ENCODE assay signal across 1 cellular context in the genomic region with DNA sequence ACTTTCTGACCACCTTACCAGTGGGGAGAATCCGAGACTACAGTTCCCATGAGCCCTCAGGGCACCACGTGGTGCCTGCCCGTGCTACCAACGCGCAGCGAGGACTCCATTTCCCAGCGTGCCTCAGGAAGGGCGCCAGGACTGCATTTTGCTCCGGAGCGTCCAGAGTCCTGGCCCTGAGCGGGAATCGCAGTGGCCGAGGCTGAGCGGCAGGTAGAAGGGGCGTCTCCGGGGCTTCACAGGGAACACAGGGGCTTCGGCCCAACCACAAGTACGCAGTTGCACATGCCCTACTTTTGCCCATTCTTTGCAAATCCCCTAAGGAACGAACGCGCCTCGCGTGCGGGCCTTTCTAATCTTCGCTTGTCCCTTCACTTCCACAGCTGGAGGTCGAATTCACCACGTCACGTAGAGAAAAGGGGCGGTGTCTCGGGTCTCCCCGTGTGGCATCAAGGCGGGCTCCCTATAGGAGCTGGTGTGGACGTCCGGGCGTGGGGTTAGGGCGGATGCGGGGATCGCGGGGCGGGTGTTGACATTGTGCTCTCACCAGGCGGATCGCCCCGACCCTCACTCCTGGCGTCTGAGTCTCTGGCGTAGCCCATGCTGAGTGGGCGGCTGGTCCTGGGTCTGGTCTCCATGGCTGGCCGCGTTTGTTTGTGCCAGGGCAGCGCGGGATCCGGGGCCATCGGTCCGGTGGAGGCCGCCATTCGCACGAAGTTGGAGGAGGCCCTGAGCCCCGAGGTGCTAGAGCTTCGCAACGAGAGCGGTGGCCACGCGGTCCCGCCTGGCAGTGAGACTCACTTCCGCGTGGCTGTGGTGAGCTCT.
TF ChIP-seq lines count a peak whose summit lies in the region.

A gene with protein sequence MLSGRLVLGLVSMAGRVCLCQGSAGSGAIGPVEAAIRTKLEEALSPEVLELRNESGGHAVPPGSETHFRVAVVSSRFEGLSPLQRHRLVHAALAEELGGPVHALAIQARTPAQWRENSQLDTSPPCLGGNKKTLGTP (plus strand): TSS at position 109 of the 825 bp plus-strand sequence. CDS start 492 bp downstream, at position 601.

TF ChIP-seq in IMR-90, 13 proteins besides CTCF, POLR2A, EP300 and RAD21:
- TF ChIP-seq RFX5 (IDR thresholded peaks at IDR 0.05; ENCODE audit: low read depth, low read length) (no peak), MXI1 (IDR thresholded peaks at IDR 0.05; ENCODE audit: borderline replicate concordance, low read depth, low read length) (peak; percentile 19; the same call in 1 of the 2 replicates), NFE2L2 (IDR thresholded peaks at IDR 0.05; ENCODE audit: low read depth, low read length) (no peak), CEBPB (IDR thresholded peaks at IDR 0.05; ENCODE audit: low read depth, low read length) (no peak), FOS (IDR thresholded peaks at IDR 0.05; ENCODE audit: low read depth, low read length) (no peak), CHD1 (IDR thresholded peaks at IDR 0.05; ENCODE audit: low read depth, low read length) (no peak), MAFK (IDR thresholded peaks at IDR 0.05; ENCODE audit: low read depth, low read length) (no peak), MAZ (IDR thresholded peaks at IDR 0.05; ENCODE audit: borderline replicate concordance, low read depth, low read length) (no peak; the same call in 1 of the 2 replicates), BHLHE40 (IDR thresholded peaks at IDR 0.05; ENCODE audit: low read depth, low read length) (peak; percentile 84), SMC3 (IDR thresholded peaks at IDR 0.05; ENCODE audit: low read depth, low read length) (no peak), RCOR1 (IDR thresholded peaks at IDR 0.05; ENCODE audit: insufficient replicate concordance, low read length) (no peak)
- TF ChIP-seq, protein P1, sequence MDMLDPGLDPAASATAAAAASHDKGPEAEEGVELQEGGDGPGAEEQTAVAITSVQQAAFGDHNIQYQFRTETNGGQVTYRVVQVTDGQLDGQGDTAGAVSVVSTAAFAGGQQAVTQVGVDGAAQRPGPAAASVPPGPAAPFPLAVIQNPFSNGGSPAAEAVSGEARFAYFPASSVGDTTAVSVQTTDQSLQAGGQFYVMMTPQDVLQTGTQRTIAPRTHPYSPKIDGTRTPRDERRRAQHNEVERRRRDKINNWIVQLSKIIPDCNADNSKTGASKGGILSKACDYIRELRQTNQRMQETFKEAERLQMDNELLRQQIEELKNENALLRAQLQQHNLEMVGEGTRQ (IDR thresholded peaks at IDR 0.05; ENCODE audit: low read depth, low read length), result peak; percentile 99
- TF ChIP-seq, protein P2, sequence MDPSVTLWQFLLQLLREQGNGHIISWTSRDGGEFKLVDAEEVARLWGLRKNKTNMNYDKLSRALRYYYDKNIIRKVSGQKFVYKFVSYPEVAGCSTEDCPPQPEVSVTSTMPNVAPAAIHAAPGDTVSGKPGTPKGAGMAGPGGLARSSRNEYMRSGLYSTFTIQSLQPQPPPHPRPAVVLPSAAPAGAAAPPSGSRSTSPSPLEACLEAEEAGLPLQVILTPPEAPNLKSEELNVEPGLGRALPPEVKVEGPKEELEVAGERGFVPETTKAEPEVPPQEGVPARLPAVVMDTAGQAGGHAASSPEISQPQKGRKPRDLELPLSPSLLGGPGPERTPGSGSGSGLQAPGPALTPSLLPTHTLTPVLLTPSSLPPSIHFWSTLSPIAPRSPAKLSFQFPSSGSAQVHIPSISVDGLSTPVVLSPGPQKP (IDR thresholded peaks at IDR 0.05; ENCODE audit: borderline replicate concordance, low read depth, low read length), result no peak
TF ChIP-seq in IMR-90: peak in this region for 3.
